Comparison of ENCODE assay signal across 12 cellular contexts in the genomic region with DNA sequence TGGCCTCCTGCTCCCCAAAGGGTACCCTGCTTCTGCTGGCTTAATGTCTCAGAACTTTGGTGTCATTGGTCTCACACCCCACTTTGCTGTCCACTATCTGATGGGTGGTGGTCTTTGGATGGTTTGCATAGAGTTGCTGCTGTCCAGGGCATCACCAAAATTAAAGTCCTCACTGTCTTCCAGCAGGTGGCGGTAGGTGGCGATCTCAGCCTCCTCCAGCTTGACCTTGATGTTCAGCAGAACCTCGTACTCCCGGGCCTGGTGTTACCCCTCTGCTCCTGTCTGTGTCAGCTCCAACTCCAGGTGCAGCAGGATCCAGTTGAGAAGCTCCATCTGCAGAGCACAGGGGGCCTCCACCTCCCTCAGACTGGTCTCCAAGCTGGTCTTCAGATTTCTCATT.
DNase-seq lines count a peak whose midpoint lies in the region; ATAC-seq and TF ChIP-seq lines count a peak whose summit lies in the region.
"Had no signal": no experiment of that assay in that cellular context is flagged by ENCODE, and none has a peak within 500 bp of the region (broad histone marks: within the 10 kb centered on the region; RNA-seq: fewer than 3 reads in every experiment).

No MANE protein-coding gene starts in this region.

- H3K9me3 Mint-ChIP-seq in neural progenitor cell, result peaks cover 8% of the 10 kb centered on the region
- H3K9me3 Mint-ChIP-seq in natural killer cell treated with Interleukin-12 subunit alpha and Interleukin-12 subunit beta and Interleukin-15 and Interleukin-18, amount 100 ng/mL, for 72 hours, result peaks cover 9% of the 10 kb centered on the region

- no peaks in the 10 kb centered on the region for H3K79me2 ChIP-seq in SK-N-SH (ENCODE audit: insufficient read depth)
- no peaks in the 10 kb centered on the region for H3K79me2 ChIP-seq in neural progenitor cell (ENCODE audit: low read depth)

- no peaks in the 10 kb centered on the region for H3K9me3 ChIP-seq in SK-N-SH
- no peaks in the 10 kb centered on the region for H3K9me3 ChIP-seq in neural progenitor cell (ENCODE audit: low read depth)
- peaks cover 0 to 11% (median 0%) of the 10 kb centered on the region in 12 donors for H3K9me3 ChIP-seq in heart left ventricle
- H3K9me3 ChIP-seq: ascending aorta had no signal

- no peaks in the 10 kb centered on the region for H3K4me1 Mint-ChIP-seq in neural progenitor cell
- H3K4me1 Mint-ChIP-seq in natural killer cell treated with Interleukin-12 subunit alpha and Interleukin-12 subunit beta and Interleukin-15 and Interleukin-18, amount 100 ng/mL, for 72 hours (ENCODE audit: low read depth in 2 of 2), result no peaks in the 10 kb centered on the region

- POLR2A ChIA-PET in SK-N-SH (lab: Yijun Ruan, JAX), result interaction anchor here (0.6 kb wide), 1 partner anchor 108 kb away, joined by 4 read pairs; no protein-coding TSS in a partner anchor

- intact Hi-C loops in heart left ventricle (cut with DNase I), result no loop called here

- no peaks in the 10 kb centered on the region for H3K27me3 Mint-ChIP-seq in neural progenitor cell (ENCODE audit: insufficient read depth, low read depth)
- H3K27me3 Mint-ChIP-seq in natural killer cell treated with Interleukin-12 subunit alpha and Interleukin-12 subunit beta and Interleukin-15 and Interleukin-18, amount 100 ng/mL, for 72 hours, result no peaks in the 10 kb centered on the region

- no peaks in the 10 kb centered on the region for H4K20me1 ChIP-seq in SK-N-SH (ENCODE audit: insufficient read depth)
- no peaks in the 10 kb centered on the region for H4K20me1 ChIP-seq in neural progenitor cell (ENCODE audit: low read depth)

- peak; percentile 34 for TF ChIP-seq RAD21 in SK-N-SH (IDR thresholded peaks at IDR 0.05; ENCODE audit: low read length)

- no peak overlapping the region for H3K4me3 ChIP-seq in SK-N-SH (ENCODE audit: low read depth in 2 of 2, low read length in 1 of 2)
- no peak overlapping the region for H3K4me3 ChIP-seq in neural progenitor cell
- no peak overlapping the region for H3K4me3 ChIP-seq in heart left ventricle
- H3K4me3 ChIP-seq: ascending aorta had no signal

- no peak for TF ChIP-seq POLR2A in heart left ventricle (IDR thresholded peaks at IDR 0.05)

- H3K9me2 ChIP-seq in SK-N-SH, result no peaks in the 10 kb centered on the region

- H2AFZ ChIP-seq in SK-N-SH (ENCODE audit: low read depth) (no peak overlapping the region), neural progenitor cell (replicated peaks) (no peak overlapping the region)

- H3K36me3 ChIP-seq in SK-N-SH (replicated peaks in 1 of 2; ENCODE audit: control insufficient read depth in 1 of 2, insufficient read depth in 2 of 2, low read length in 1 of 2) (no peaks in the 10 kb centered on the region), neural progenitor cell (no peaks in the 10 kb centered on the region), heart left ventricle (no peaks in the 10 kb centered on the region)
- H3K36me3 ChIP-seq: ascending aorta had no signal

- no peaks in the 10 kb centered on the region for H3K27me3 ChIP-seq in SK-N-SH (ENCODE audit: insufficient read depth)
- H3K27me3 ChIP-seq in neural progenitor cell, result no peaks in the 10 kb centered on the region
- no peaks in the 10 kb centered on the region for H3K27me3 ChIP-seq in heart left ventricle
- H3K27me3 ChIP-seq: ascending aorta had no signal

- CTCF ChIA-PET in SK-N-SH (lab: Yijun Ruan, JAX), result interaction anchor here (1.4 to 3.3 kb wide), 2 partner anchors 27 to 1493 kb away, joined by 3 to 18 read pairs; no protein-coding TSS in a partner anchor

- WGBS in SK-N-SH (ENCODE audit: low lambda C conversion rate), result 30% methylated on average over 4 of the region's 4 CpGs
- WGBS in heart left ventricle, 4 donors, result 66 to 76% (median 70%) methylated on average over 4 of the region's 4 CpGs

- DNase-seq in activated CD4-positive, alpha-beta T cell treated with anti-CD3 and anti-CD28 coated beads for 48 hours, result peak; percentile 2
- no peak for DNase-seq in activated CD4-positive, alpha-beta T cell treated with anti-CD3 and anti-CD28 coated beads, Interleukin-2, amount 50 U/mL, for 1 hour
- DNase-seq in SK-N-SH, result peak; percentile 4
- no peak for DNase-seq in neural progenitor cell (ENCODE audit: low spot score)
- DNase-seq in natural killer cell treated with Interleukin-12 subunit alpha and Interleukin-12 subunit beta and Interleukin-15 and Interleukin-18, amount 100 ng/mL, for 72 hours (ENCODE audit: low spot score), result no peak
- DNase-seq in heart left ventricle, result no peak
- DNase-seq in NCI-H524 (lab: John Stamatoyannopoulos, UW), result no peak
- DNase-seq: activated T-cell treated with anti-CD3 and anti-CD28 coated beads for 4 hours, IMR-90, NCI-H510A had no signal

- no peaks in the 10 kb centered on the region for H3K36me3 Mint-ChIP-seq in neural progenitor cell
- H3K36me3 Mint-ChIP-seq in natural killer cell treated with Interleukin-12 subunit alpha and Interleukin-12 subunit beta and Interleukin-15 and Interleukin-18, amount 100 ng/mL, for 72 hours, result peaks cover 4% of the 10 kb centered on the region

- ATAC-seq in HG03432 (IDR thresholded peaks at IDR 0.05; ENCODE audit: unreplicated experiment), result peak; percentile 76
- no peak for ATAC-seq in natural killer cell treated with Interleukin-12 subunit alpha and Interleukin-12 subunit beta and Interleukin-15 and Interleukin-18, amount 100 ng/mL, for 72 hours
- ATAC-seq in heart left ventricle, result no peak

- no peak overlapping the region for H3K4me3 Mint-ChIP-seq in neural progenitor cell
- H3K4me3 Mint-ChIP-seq in natural killer cell treated with Interleukin-12 subunit alpha and Interleukin-12 subunit beta and Interleukin-15 and Interleukin-18, amount 100 ng/mL, for 72 hours, result no peak overlapping the region

- no peak overlapping the region for H3K9ac ChIP-seq in SK-N-SH
- no peak overlapping the region for H3K9ac ChIP-seq in neural progenitor cell

- H3F3A ChIP-seq in SK-N-SH (replicated peaks; ENCODE audit: insufficient read depth) (no peaks in the 10 kb centered on the region), neural progenitor cell (ENCODE audit: low read depth) (no peaks in the 10 kb centered on the region)

- H3K27ac ChIP-seq in SK-N-SH (ENCODE audit: low read depth in 2 of 2, low read length in 1 of 2) (no peak overlapping the region), neural progenitor cell (no peak overlapping the region), heart left ventricle (no peak overlapping the region)
- H3K27ac ChIP-seq: ascending aorta had no signal

- no peak overlapping the region for H3K4me2 ChIP-seq in SK-N-SH
- H3K4me2 ChIP-seq in neural progenitor cell, result no peak overlapping the region

- H3K27ac Mint-ChIP-seq in neural progenitor cell, result no peak overlapping the region
- H3K27ac Mint-ChIP-seq in natural killer cell treated with Interleukin-12 subunit alpha and Interleukin-12 subunit beta and Interleukin-15 and Interleukin-18, amount 100 ng/mL, for 72 hours, result no peak overlapping the region

- no peak for TF ChIP-seq EP300 in SK-N-SH (IDR thresholded peaks at IDR 0.05; ENCODE audit: borderline replicate concordance in 1 of 2, low read depth in 1 of 2, low read length in 1 of 2)

- H3K4me1 ChIP-seq in SK-N-SH (ENCODE audit: control insufficient read depth in 1 of 2, insufficient read depth in 2 of 2, low read depth in 1 of 2, low read length in 1 of 2) (no peaks in the 10 kb centered on the region; a peak in 1 of 4 replicates), neural progenitor cell (no peaks in the 10 kb centered on the region), heart left ventricle (no peaks in the 10 kb centered on the region)
- H3K4me1 ChIP-seq: ascending aorta had no signal

- peak; percentile 44 for TF ChIP-seq CTCF in SK-N-SH (IDR thresholded peaks at IDR 0.05)
- TF ChIP-seq CTCF in neural progenitor cell (IDR thresholded peaks at IDR 0.05), result peak; percentile 31
- no peak for TF ChIP-seq CTCF in heart left ventricle (IDR thresholded peaks at IDR 0.05)

TF ChIP-seq in SK-N-SH, 30 proteins besides CTCF, POLR2A, EP300 and RAD21:
- TF ChIP-seq, protein P1, sequence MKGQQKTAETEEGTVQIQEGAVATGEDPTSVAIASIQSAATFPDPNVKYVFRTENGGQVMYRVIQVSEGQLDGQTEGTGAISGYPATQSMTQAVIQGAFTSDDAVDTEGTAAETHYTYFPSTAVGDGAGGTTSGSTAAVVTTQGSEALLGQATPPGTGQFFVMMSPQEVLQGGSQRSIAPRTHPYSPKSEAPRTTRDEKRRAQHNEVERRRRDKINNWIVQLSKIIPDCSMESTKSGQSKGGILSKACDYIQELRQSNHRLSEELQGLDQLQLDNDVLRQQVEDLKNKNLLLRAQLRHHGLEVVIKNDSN (IDR thresholded peaks at IDR 0.05; ENCODE audit: borderline replicate concordance, low read depth), result no peak
- TF ChIP-seq SIN3A (IDR thresholded peaks at IDR 0.05; ENCODE audit: borderline replicate concordance, low read depth, low read length), result no peak
- no peak for TF ChIP-seq NFIC (IDR thresholded peaks at IDR 0.05; ENCODE audit: borderline replicate concordance)
- 0 out of 2 replicates have a peak, but pooled peaks have one; percentile 18 for TF ChIP-seq SMC3 (IDR thresholded peaks at IDR 0.05; ENCODE audit: low read depth, low read length)
TF ChIP-seq in SK-N-SH: peak in this region for 1.

Comparison
In these comparisons a context has a peak if more than half of its experiments do, and no peak if none do; other contexts are left out.
1. DNase-seq: peak in activated CD4-positive, alpha-beta T cell treated with anti-CD3 and anti-CD28 coated beads for 48 hours (single experiment) and SK-N-SH (single experiment); none in activated CD4-positive, alpha-beta T cell treated with anti-CD3 and anti-CD28 coated beads, Interleukin-2, amount 50 U/mL, for 1 hour (single experiment), neural progenitor cell (single experiment), natural killer cell treated with Interleukin-12 subunit alpha and Interleukin-12 subunit beta and Interleukin-15 and Interleukin-18, amount 100 ng/mL, for 72 hours (single experiment), heart left ventricle (0 of 5) and NCI-H524 (0 of 2).
2. CTCF ChIP-seq: peak in SK-N-SH (single experiment) and neural progenitor cell (single experiment); none in heart left ventricle (0 of 12).